In genomic region chr1:204575221-204576190, GRCh38 we compare ENCODE assay signal across 1 cellular context.
TF ChIP-seq lines count a peak whose summit lies in the region.

No MANE protein-coding gene starts in this region.

TF ChIP-seq in HepG2, 621 proteins besides CTCF, POLR2A, EP300 and RAD21 (continued from another document):
- no peak for TF ChIP-seq HINFP (CRISPR knock-in tag; IDR thresholded peaks at IDR 0.05; ENCODE audit: low read depth)
- no peak for TF ChIP-seq SMYD3 (CRISPR knock-in tag; IDR thresholded peaks at IDR 0.05)
- TF ChIP-seq MAF1 (CRISPR knock-in tag; IDR thresholded peaks at IDR 0.05; ENCODE audit: borderline replicate concordance): no peak
- no peak for TF ChIP-seq ATF4 (CRISPR knock-in tag; IDR thresholded peaks at IDR 0.05)
- no peak for TF ChIP-seq SCMH1 (CRISPR knock-in tag; IDR thresholded peaks at IDR 0.05; ENCODE audit: borderline replicate concordance)
- no peak for TF ChIP-seq ZNF225 (CRISPR knock-in tag; IDR thresholded peaks at IDR 0.05)
- TF ChIP-seq NFE2L2 (IDR thresholded peaks at IDR 0.05; ENCODE audit: low read length): no peak
- TF ChIP-seq KDM5B (CRISPR knock-in tag; IDR thresholded peaks at IDR 0.05; ENCODE audit: borderline replicate concordance): no peak
- TF ChIP-seq, protein P1, sequence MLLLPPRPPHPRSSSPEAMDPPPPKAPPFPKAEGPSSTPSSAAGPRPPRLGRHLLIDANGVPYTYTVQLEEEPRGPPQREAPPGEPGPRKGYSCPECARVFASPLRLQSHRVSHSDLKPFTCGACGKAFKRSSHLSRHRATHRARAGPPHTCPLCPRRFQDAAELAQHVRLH (CRISPR knock-in tag; IDR thresholded peaks at IDR 0.05; ENCODE audit: borderline replicate concordance, low read depth): no peak
TF ChIP-seq in HepG2: peak in this region for 0.
